ENCODE assay signal across 8 cellular contexts in genomic region chr2:85826990-85827878, GRCh38.
A peak's percentile ranks its signal among the peaks of the same experiment; 100 is the strongest.
DNase-seq lines count a peak whose midpoint lies in the region; ATAC-seq and TF ChIP-seq lines count a peak whose summit lies in the region.

No MANE protein-coding gene starts in this region.

- peaks cover 8% of the 10 kb centered on the region for H3K27me3 Mint-ChIP-seq in central memory CD8-positive, alpha-beta T cell

- ATAC-seq in HG03108 (IDR thresholded peaks at IDR 0.05; ENCODE audit: unreplicated experiment) (peak; percentile 54), HG02642 (IDR thresholded peaks at IDR 0.05; ENCODE audit: poor library complexity, unreplicated experiment) (no peak)
- peak; percentile 96 for ATAC-seq in central memory CD8-positive, alpha-beta T cell (replicated peaks; ENCODE audit: extremely low read depth, poor library complexity, severe bottlenecking)

- H3K4me1 Mint-ChIP-seq in central memory CD8-positive, alpha-beta T cell = peaks cover 16% of the 10 kb centered on the region

- no peaks in the 10 kb centered on the region for H3K9me3 Mint-ChIP-seq in central memory CD8-positive, alpha-beta T cell

- DNase-seq in GM10266 (ENCODE audit: extremely low spot score) = peak; percentile 81
- DNase-seq in NCI-H446 (lab: John Stamatoyannopoulos, UW) = peak; percentile 24 to 72
- DNase-seq in activated CD4-positive, CD25-positive, alpha-beta regulatory T cell treated with anti-CD3 and anti-CD28 coated beads, Interleukin-2, amount 50 U/mL, for 72 hours = peak; percentile 84
- DNase-seq in central memory CD8-positive, alpha-beta T cell (ENCODE audit: low spot score in 2 of 2) = peak; percentile 73 to 79
- peak; percentile 82 for DNase-seq in left kidney (ENCODE audit: low read depth, low spot score)
- peak; percentile 65 for DNase-seq in stimulated activated CD4-positive, alpha-beta T cell treated with anti-CD3 and anti-CD28 coated beads, Interleukin-2, amount 100 ng/mL, for 4 hours (ENCODE audit: low read depth)

- peak overlapping the region; percentile 69 for H3K27ac Mint-ChIP-seq in central memory CD8-positive, alpha-beta T cell (ENCODE audit: low read depth)

- H3K4me3 Mint-ChIP-seq in central memory CD8-positive, alpha-beta T cell = peak overlapping the region; percentile 8

- peak; percentile 92 for TF ChIP-seq CTCF in GM10266 (IDR thresholded peaks at IDR 0.05; ENCODE audit: control insufficient read depth, insufficient read depth, low read depth, missing control alignments)

- H3K36me3 Mint-ChIP-seq in central memory CD8-positive, alpha-beta T cell (ENCODE audit: insufficient read depth) = peaks cover 2% of the 10 kb centered on the region
